In the genomic region with DNA sequence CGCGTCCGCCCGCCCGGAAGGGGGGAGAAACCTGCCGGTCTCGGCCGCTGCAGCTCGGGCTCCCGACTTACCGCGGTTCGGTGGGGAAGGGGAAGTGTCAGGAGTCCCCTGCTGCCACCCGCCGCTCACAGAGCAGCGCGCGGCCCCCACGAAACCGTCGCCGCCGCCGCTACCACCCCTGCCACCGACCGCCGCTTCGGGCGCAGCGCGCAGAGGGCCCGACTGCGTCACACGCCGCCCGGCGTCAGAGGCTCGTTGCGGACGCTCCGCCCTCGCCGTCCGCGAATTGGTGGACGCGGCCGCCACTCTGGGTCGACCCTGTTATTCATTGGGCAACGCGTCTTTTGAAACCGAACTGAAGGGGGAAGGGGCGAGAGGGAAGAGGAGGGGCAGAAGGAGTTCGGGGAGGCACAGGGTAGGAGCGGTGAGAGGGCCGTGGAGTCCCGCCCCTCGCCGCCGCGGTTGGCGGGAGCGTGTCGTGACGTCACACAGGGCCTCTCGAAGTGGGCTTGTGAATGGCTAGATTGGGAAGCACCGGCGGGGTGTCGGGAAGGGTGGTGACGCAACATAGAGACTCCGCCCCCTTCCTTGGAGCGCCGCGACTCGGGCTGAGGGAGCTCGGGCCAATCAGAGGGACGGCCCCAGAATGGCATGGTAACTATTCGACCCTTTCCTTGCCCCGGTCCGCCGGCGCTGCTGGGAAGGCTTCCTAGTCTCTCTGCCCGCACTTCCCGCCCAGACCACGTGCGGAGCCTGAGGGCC, we compare ENCODE assay signal across 8 cellular contexts. TPM values are rescaled to one million over a fixed set of nuclear protein-coding genes. Genes with fewer than 3 reads are reported as not detected.
A peak's percentile ranks its signal among the peaks of the same experiment; 100 is the strongest.
DNase-seq lines count a peak whose midpoint lies in the region; ATAC-seq lines count a peak whose summit lies in the region.

A gene (minus strand): TSS at position 226 of the 762 bp plus-strand sequence. CDS start 15,437 bp downstream, outside the sequence.

- peaks cover 0 to 5% (median 0%) of the 10 kb centered on the region in 3 donors for H3K36me3 Mint-ChIP-seq in immature natural killer cell

- peaks cover 34 to 37% of the 10 kb centered on the region in 2 donors for H3K4me1 Mint-ChIP-seq in immature natural killer cell

- peak within 1 kb of the TSS; percentile 99 to 100 (median 99) for H3K27ac Mint-ChIP-seq in immature natural killer cell

- H3K27me3 Mint-ChIP-seq in immature natural killer cell (ENCODE audit: low read depth in 3 of 3), result peaks cover 5 to 16% (median 13%) of the 10 kb centered on the region in 3 donors

- no peaks in the 10 kb centered on the region for H3K9me3 Mint-ChIP-seq in immature natural killer cell

- H3K4me3 Mint-ChIP-seq in immature natural killer cell, result peak within 1 kb of the TSS; percentile 92 to 99 (median 99)

- ATAC-seq in GM19023 (IDR thresholded peaks at IDR 0.05; ENCODE audit: unreplicated experiment) (peak; percentile 93), HG03280 (IDR thresholded peaks at IDR 0.05; ENCODE audit: unreplicated experiment) (peak; percentile 96)

- DNase-seq in AG08396 (ENCODE audit: low spot score) (peak; percentile 98), NCI-H345 treated with DMSO at 0.1 percent for 48 hours (lab: John Stamatoyannopoulos, UW; ENCODE audit: unreplicated experiment) (peak; percentile 98), immature natural killer cell (peak; percentile 100), smooth muscle cell of the brain vasculature (ENCODE audit: low read depth, low spot score) (peak; percentile 99)
- peak; percentile 98 to 99 (median 98) for DNase-seq in activated CD4-positive, CD25-positive, alpha-beta regulatory T cell (lab: John Stamatoyannopoulos, UW)
- peak; percentile 100 for DNase-seq in central memory CD4-positive, alpha-beta T cell

RNA-seq across cellular contexts. Expression of the gene that starts here (rescaled TPM):
- 10 to 100 TPM; 16.2 to 38.1 (median 20.5) TPM for polyA plus RNA-seq in immature natural killer cell

Comparison
In these comparisons a context has a peak if more than half of its experiments do, and no peak if none do; other contexts are left out.
1. Peak in every context shown above with its lines: DNase-seq and ATAC-seq.